Comparison of ENCODE assay signal across 9 cellular contexts in the genomic region with DNA sequence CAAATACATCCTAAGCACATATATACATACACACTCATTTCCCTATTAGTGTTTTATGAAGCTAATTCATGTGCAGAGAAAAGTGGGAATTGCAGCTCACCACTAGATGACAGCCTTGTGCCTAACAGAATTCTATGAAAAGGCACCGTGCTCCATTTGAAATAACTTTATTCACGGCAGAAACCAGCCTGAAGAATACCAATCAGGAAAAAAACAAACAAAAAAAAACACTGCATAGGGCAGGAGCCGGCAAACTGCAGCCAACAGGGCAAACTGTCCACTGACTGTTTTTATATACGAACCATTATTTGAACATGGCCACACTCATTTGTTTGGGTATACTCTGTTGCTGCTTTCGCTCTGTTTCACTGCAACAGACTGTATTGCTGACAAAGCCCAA. TPM values are rescaled to one million over a fixed set of nuclear protein-coding genes. Genes with fewer than 3 reads are reported as not detected.
DNase-seq lines count a peak whose midpoint lies in the region; ATAC-seq and TF ChIP-seq lines count a peak whose summit lies in the region.
"Had no signal": no experiment of that assay in that cellular context is flagged by ENCODE, and none has a peak within 500 bp of the region (broad histone marks: within the 10 kb centered on the region; RNA-seq: fewer than 3 reads in every experiment).

No MANE protein-coding gene starts in this region.

- no peaks in the 10 kb centered on the region for H3K27me3 Mint-ChIP-seq in activated naive CD8-positive, alpha-beta T cell
- H3K27me3 Mint-ChIP-seq in activated naive CD8-positive, alpha-beta T cell treated with anti-CD3 and anti-CD28 coated beads for 36 hours: no peaks in the 10 kb centered on the region
- H3K27me3 Mint-ChIP-seq: activated naive CD4-positive, alpha-beta T cell treated with anti-CD3 and anti-CD28 coated beads, Interleukin-2, amount 50 U/mL, for 24 hours had no signal

- no peak overlapping the region for H3K4ac ChIP-seq in mesendoderm (ENCODE audit: low read depth, low read length)

- peaks cover 30% of the 10 kb centered on the region for H3K4me1 Mint-ChIP-seq in activated naive CD8-positive, alpha-beta T cell (ENCODE audit: low read depth)
- H3K4me1 Mint-ChIP-seq in activated naive CD8-positive, alpha-beta T cell treated with anti-CD3 and anti-CD28 coated beads for 36 hours: peaks cover 14% of the 10 kb centered on the region

- no peaks in the 10 kb centered on the region for H3K9me3 Mint-ChIP-seq in activated naive CD8-positive, alpha-beta T cell (ENCODE audit: low read depth)
- no peaks in the 10 kb centered on the region for H3K9me3 Mint-ChIP-seq in activated naive CD8-positive, alpha-beta T cell treated with anti-CD3 and anti-CD28 coated beads for 36 hours
- H3K9me3 Mint-ChIP-seq: activated naive CD4-positive, alpha-beta T cell treated with anti-CD3 and anti-CD28 coated beads, Interleukin-2, amount 50 U/mL, for 24 hours had no signal

- no peak overlapping the region for H4K8ac ChIP-seq in mesendoderm (ENCODE audit: low read depth, low read length)

- peak; percentile 52 for TF ChIP-seq CTCF in colonic mucosa (IDR thresholded peaks at IDR 0.05)

- H3K27ac ChIP-seq in colonic mucosa (no peak overlapping the region), mesendoderm (ENCODE audit: low read depth, low read length) (no peak overlapping the region)

- no peaks in the 10 kb centered on the region for H3K9me3 ChIP-seq in colonic mucosa

- no peak for DNase-seq in activated naive CD8-positive, alpha-beta T cell treated with anti-CD3 and anti-CD28 coated beads for 36 hours
- peak; percentile 7 for DNase-seq in NCI-H510A (lab: John Stamatoyannopoulos, UW)
- DNase-seq in colonic mucosa: no peak
- DNase-seq in mesendoderm: peak; percentile 40
- DNase-seq in mesenteric fat pad (ENCODE audit: low spot score): no peak
- no peak for DNase-seq in stimulated activated CD4-positive, alpha-beta T cell treated with anti-CD3 and anti-CD28 coated beads, Interleukin-12 subunit alpha, Interleukin-12 subunit beta, amount 100 ng/mL, for 4 hours

- H3K18ac ChIP-seq in mesendoderm (ENCODE audit: low read length): no peak overlapping the region

- intact Hi-C loops in colonic mucosa (cut with DNase I): no loop called here

- H3K36me3 Mint-ChIP-seq in activated naive CD8-positive, alpha-beta T cell: peaks cover 7% of the 10 kb centered on the region
- H3K36me3 Mint-ChIP-seq in activated naive CD8-positive, alpha-beta T cell treated with anti-CD3 and anti-CD28 coated beads for 36 hours: peaks cover 13% of the 10 kb centered on the region

- H4K5ac ChIP-seq in mesendoderm (ENCODE audit: low read length): no peak overlapping the region

- H3K27ac Mint-ChIP-seq in activated naive CD8-positive, alpha-beta T cell: no peak overlapping the region
- no peak overlapping the region for H3K27ac Mint-ChIP-seq in activated naive CD8-positive, alpha-beta T cell treated with anti-CD3 and anti-CD28 coated beads for 36 hours

- H3K27me3 ChIP-seq in colonic mucosa (no peaks in the 10 kb centered on the region), mesendoderm (ENCODE audit: insufficient read depth, low read length, poor library complexity) (no peaks in the 10 kb centered on the region)

- no peak for ATAC-seq in HG02884 (IDR thresholded peaks at IDR 0.05; ENCODE audit: unreplicated experiment)

- H3K9ac ChIP-seq in colonic mucosa (ENCODE audit: low read depth in 2 of 2, low read length in 2 of 2) (no peak overlapping the region), mesendoderm (ENCODE audit: low read length) (no peak overlapping the region)

- no peak overlapping the region for H2BK5ac ChIP-seq in mesendoderm (ENCODE audit: low read length)

- H3K4me3 ChIP-seq in colonic mucosa: no peak overlapping the region
- no peak overlapping the region for H3K4me3 ChIP-seq in mesendoderm (ENCODE audit: low read length)

- H3K23ac ChIP-seq in mesendoderm (ENCODE audit: low read length): no peak overlapping the region

- H3K79me2 ChIP-seq in mesendoderm (ENCODE audit: control insufficient read depth, insufficient read depth, low read length): no peaks in the 10 kb centered on the region

- H3K4me3 Mint-ChIP-seq in activated naive CD8-positive, alpha-beta T cell: peak overlapping the region; percentile 2
- no peak overlapping the region for H3K4me3 Mint-ChIP-seq in activated naive CD8-positive, alpha-beta T cell treated with anti-CD3 and anti-CD28 coated beads for 36 hours
- H3K4me3 Mint-ChIP-seq: activated naive CD4-positive, alpha-beta T cell treated with anti-CD3 and anti-CD28 coated beads, Interleukin-2, amount 50 U/mL, for 24 hours had no signal

- H3K79me1 ChIP-seq in mesendoderm (ENCODE audit: low read length): no peaks in the 10 kb centered on the region

- no peak overlapping the region for H3K4me2 ChIP-seq in mesendoderm (ENCODE audit: low read length)

- no peak overlapping the region for H3K56ac ChIP-seq in mesendoderm (ENCODE audit: low read length)

- no peak overlapping the region for H2AK5ac ChIP-seq in mesendoderm (ENCODE audit: low read length)

- no peaks in the 10 kb centered on the region for H3K36me3 ChIP-seq in colonic mucosa
- no peaks in the 10 kb centered on the region for H3K36me3 ChIP-seq in mesendoderm (ENCODE audit: control insufficient read depth, insufficient read depth, low read length)

- no CpG with 5 or more reads among the region's 5 CpGs for WGBS in mesendoderm (ENCODE audit: extremely low coverage, insufficient coverage, low lambda C conversion rate)

- H3K4me1 ChIP-seq in colonic mucosa: peaks cover 9% of the 10 kb centered on the region
- H3K4me1 ChIP-seq in mesendoderm (ENCODE audit: control insufficient read depth, low read depth, low read length): no peaks in the 10 kb centered on the region

- H2BK15ac ChIP-seq in mesendoderm (replicated peaks; ENCODE audit: low read depth): no peak overlapping the region

- H2BK120ac ChIP-seq in mesendoderm (ENCODE audit: low read depth, low read length): no peak overlapping the region

RNA-seq across cellular contexts. Expression of a gene that starts 33.6 kb away (rescaled TPM):
- 1 to 10 TPM; 6.6 to 7.0 TPM for total RNA-seq in activated naive CD8-positive, alpha-beta T cell treated with anti-CD3 and anti-CD28 coated beads for 36 hours
- total RNA-seq in colonic mucosa (10 to 100 TPM; 47.3 to 50.8 TPM), mesenteric fat pad (8.3 TPM)
- 7.7 TPM for polyA plus RNA-seq in mesendoderm (2013, experiment 1 of 2)
- polyA plus RNA-seq in mesendoderm (2013, experiment 2 of 2): 7.4 TPM

Comparison
In these comparisons a context has a peak if more than half of its experiments do, and no peak if none do; other contexts are left out.
1. DNase-seq: peak in NCI-H510A (single experiment) and mesendoderm (single experiment); none in activated naive CD8-positive, alpha-beta T cell treated with anti-CD3 and anti-CD28 coated beads for 36 hours (single experiment), colonic mucosa (single experiment), mesenteric fat pad (single experiment) and stimulated activated CD4-positive, alpha-beta T cell treated with anti-CD3 and anti-CD28 coated beads, Interleukin-12 subunit alpha, Interleukin-12 subunit beta, amount 100 ng/mL, for 4 hours (single experiment).